9 cellular contexts compared by ENCODE assay signal in the genomic region with DNA sequence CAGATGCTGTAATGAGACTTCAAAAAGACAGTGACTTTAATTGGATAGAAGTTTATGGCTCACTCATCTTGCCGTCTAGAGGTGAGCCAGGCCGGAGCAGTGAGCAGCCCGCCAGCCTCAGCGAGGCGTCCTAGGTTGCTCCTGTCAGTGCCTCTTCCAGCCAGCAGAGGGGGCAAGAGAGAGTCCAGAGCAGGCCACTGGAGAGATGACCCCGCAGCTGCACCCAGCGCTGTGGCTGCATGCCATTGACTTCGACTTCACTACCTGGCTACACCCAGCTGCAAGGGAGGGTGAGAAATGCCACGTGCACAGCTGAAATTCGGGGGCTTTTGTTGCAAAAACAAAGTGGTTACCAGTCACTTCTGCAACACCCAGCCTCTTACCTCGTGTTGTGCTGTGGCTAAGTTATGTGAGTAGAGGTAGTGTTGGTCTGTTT. TPM values are rescaled to one million over a fixed set of nuclear protein-coding genes. Genes with fewer than 3 reads are reported as not detected.
DNase-seq lines count a peak whose midpoint lies in the region; ATAC-seq lines count a peak whose summit lies in the region.
"Had no signal": no experiment of that assay in that cellular context is flagged by ENCODE, and none has a peak within 500 bp of the region (broad histone marks: within the 10 kb centered on the region; RNA-seq: fewer than 3 reads in every experiment).

No MANE protein-coding gene starts in this region.

- H3K36me3 Mint-ChIP-seq in CD4-positive, CD25-positive, alpha-beta regulatory T cell: peaks cover 24% of the 10 kb centered on the region

- peak; percentile 54 to 75 (median 66) for DNase-seq in CD4-positive, CD25-positive, alpha-beta regulatory T cell
- DNase-seq in GM19238 (ENCODE audit: insufficient read length, low spot score) (peak; percentile 79), NCI-H446 treated with DMSO at 0.1 percent for 48 hours (lab: John Stamatoyannopoulos, UW) (peak; percentile 11), ecto neural progenitor cell (ENCODE audit: low spot score) (peak; percentile 88), medulla oblongata (ENCODE audit: extremely low spot score) (peak; percentile 79)
- peak; percentile 61 to 71 for DNase-seq in activated CD4-positive, alpha-beta T cell treated with anti-CD3 and anti-CD28 coated beads, Interleukin-2, amount 50 U/mL, for 24 hours (ENCODE audit: low read depth in 1 of 2, low spot score in 1 of 2)
- peak; percentile 47 for DNase-seq in stimulated activated CD8-positive, alpha-beta memory T cell treated with anti-CD3 and anti-CD28 coated beads, Interleukin-15, amount 100 ng/mL, for 1 hour (ENCODE audit: low read depth)

- H3K4me3 Mint-ChIP-seq in CD4-positive, CD25-positive, alpha-beta regulatory T cell: no peak overlapping the region
- H3K4me3 Mint-ChIP-seq: activated naive CD8-positive, alpha-beta T cell had no signal

- no peaks in the 10 kb centered on the region for H3K27me3 Mint-ChIP-seq in CD4-positive, CD25-positive, alpha-beta regulatory T cell
- H3K27me3 Mint-ChIP-seq: activated naive CD8-positive, alpha-beta T cell had no signal

- peaks cover 36% of the 10 kb centered on the region for H3K36me3 ChIP-seq in CD4-positive, CD25-positive, alpha-beta regulatory T cell (ENCODE audit: control insufficient read depth, insufficient read depth, low read length)

- no peak overlapping the region for H3K27ac Mint-ChIP-seq in CD4-positive, CD25-positive, alpha-beta regulatory T cell
- H3K27ac Mint-ChIP-seq: activated naive CD8-positive, alpha-beta T cell had no signal

- H3K27ac ChIP-seq in CD4-positive, CD25-positive, alpha-beta regulatory T cell (ENCODE audit: insufficient read depth, low read length, poor library complexity, severe bottlenecking): no peak overlapping the region

- no peaks in the 10 kb centered on the region for H3K9me3 Mint-ChIP-seq in CD4-positive, CD25-positive, alpha-beta regulatory T cell

- no peak overlapping the region for H3K4me3 ChIP-seq in CD4-positive, CD25-positive, alpha-beta regulatory T cell (ENCODE audit: low read depth, low read length)

- H3K27me3 ChIP-seq in CD4-positive, CD25-positive, alpha-beta regulatory T cell (ENCODE audit: control insufficient read depth, insufficient read depth, low read length): no peaks in the 10 kb centered on the region

- H3K4me1 ChIP-seq in CD4-positive, CD25-positive, alpha-beta regulatory T cell (ENCODE audit: control insufficient read depth, insufficient read depth, low read length, poor library complexity, severe bottlenecking): peaks cover 7% of the 10 kb centered on the region

- no peaks in the 10 kb centered on the region for H3K9me3 ChIP-seq in CD4-positive, CD25-positive, alpha-beta regulatory T cell (ENCODE audit: control insufficient read depth in 2 of 2, low read length in 2 of 2)

- peaks cover 4 to 5% (median 5%) of the 10 kb centered on the region in 4 donors for H3K4me1 Mint-ChIP-seq in CD4-positive, CD25-positive, alpha-beta regulatory T cell

- ATAC-seq in CD4-positive, CD25-positive, alpha-beta regulatory T cell (ENCODE audit: low read depth in 2 of 2): peak; percentile 86 to 90
- peak; percentile 98 for ATAC-seq in HG03196 (IDR thresholded peaks at IDR 0.05; ENCODE audit: unreplicated experiment)

RNA-seq across cellular contexts. Expression of a gene that starts 26.5 kb away (rescaled TPM):
- total RNA-seq in CD4-positive, CD25-positive, alpha-beta regulatory T cell: 65.2 TPM
- 10 to 100 TPM; 51.0 to 65.0 (median 52.8) TPM for polyA plus RNA-seq in CD4-positive, CD25-positive, alpha-beta regulatory T cell

RNA-seq across cellular contexts. Expression of a gene that starts 41.7 kb away (rescaled TPM):
- total RNA-seq in CD4-positive, CD25-positive, alpha-beta regulatory T cell: 4.8 TPM
- under 1 TPM in 3 of 4 donors, not detected in 1; 0.15 to 0.71 (median 0.31) TPM for polyA plus RNA-seq in CD4-positive, CD25-positive, alpha-beta regulatory T cell

Comparison
In these comparisons a context has a peak if more than half of its experiments do, and no peak if none do; other contexts are left out.
1. DNase-seq: peak in every context shown above with its lines; median percentile 88 in ecto neural progenitor cell; 79 in GM19238; 79 in medulla oblongata; 66 in CD4-positive, CD25-positive, alpha-beta regulatory T cell; 66 in activated CD4-positive, alpha-beta T cell treated with anti-CD3 and anti-CD28 coated beads, Interleukin-2, amount 50 U/mL, for 24 hours; 47 in stimulated activated CD8-positive, alpha-beta memory T cell treated with anti-CD3 and anti-CD28 coated beads, Interleukin-15, amount 100 ng/mL, for 1 hour; 11 in NCI-H446 treated with DMSO at 0.1 percent for 48 hours.